Comparison of ENCODE assay signal across 8 cellular contexts in genomic region chr1:111215285-111215684, GRCh38. TPM values are rescaled to one million over a fixed set of nuclear protein-coding genes. Genes with fewer than 3 reads are reported as not detected.
DNase-seq lines count a peak whose midpoint lies in the region; ATAC-seq and TF ChIP-seq lines count a peak whose summit lies in the region.
"Not testable (repeated sequence)": the region's sequence is repeated elsewhere in the genome, so short reads cannot be mapped to it uniquely, and the experiment has no call there.
"Had no signal": no experiment of that assay in that cellular context is flagged by ENCODE, and none has a peak within 500 bp of the region (broad histone marks: within the 10 kb centered on the region; RNA-seq: fewer than 3 reads in every experiment).

No MANE protein-coding gene starts in this region.

- H3K36me3 ChIP-seq in OCI-LY1 (ENCODE audit: insufficient read depth, low read length); effector memory CD4-positive, alpha-beta T cell (ENCODE audit: control insufficient read depth, insufficient read depth, low read length): not testable (repeated sequence)

- H3K9me3 Mint-ChIP-seq in activated CD4-positive, alpha-beta T cell treated with anti-CD3 and anti-CD28 coated beads, Interleukin-2, amount 10 ng/mL, durations not matched to agents 7 days and 5 days; stimulated activated naive B cell treated with anti-CD40 and anti-IgM and Interleukin-4, amounts not matched to agents 10 μg/mL and 1 μg/mL and 100 μg/mL, for 72 hours: not testable (repeated sequence)
- H3K9me3 Mint-ChIP-seq in activated naive CD4-positive, alpha-beta T cell treated with anti-CD3 and anti-CD28 coated beads, Interleukin-2, amount 50 U/mL, for 24 hours: peaks cover 17% of the 10 kb centered on the region
- H3K9me3 Mint-ChIP-seq in naive thymus-derived CD8-positive, alpha-beta T cell: peaks cover 0 to 10% (median 0%) of the 10 kb centered on the region in 9 donors

- H3K27me3 Mint-ChIP-seq in activated CD4-positive, alpha-beta T cell treated with anti-CD3 and anti-CD28 coated beads, Interleukin-2, amount 10 ng/mL, durations not matched to agents 7 days and 5 days; activated naive CD4-positive, alpha-beta T cell treated with anti-CD3 and anti-CD28 coated beads, Interleukin-2, amount 50 U/mL, for 24 hours; naive thymus-derived CD8-positive, alpha-beta T cell; stimulated activated naive B cell treated with anti-CD40 and anti-IgM and Interleukin-4, amounts not matched to agents 10 μg/mL and 1 μg/mL and 100 μg/mL, for 72 hours: not testable (repeated sequence)

- H3K4me3 ChIP-seq in GM12864 (ENCODE audit: low read depth, low read length): peak overlapping the region; percentile 17; the same call in 1 of the 2 replicates
- peak overlapping the region; percentile 46 for H3K4me3 ChIP-seq in OCI-LY1 (ENCODE audit: low read depth, low read length, poor library complexity, severe bottlenecking)
- peak overlapping the region; percentile 6 for H3K4me3 ChIP-seq in effector memory CD4-positive, alpha-beta T cell (ENCODE audit: insufficient read depth, low read depth, low read length, poor library complexity, severe bottlenecking)

- H3F3A ChIP-seq in OCI-LY1 (ENCODE audit: insufficient read depth, low read length): peaks cover 30% of the 10 kb centered on the region

- peak overlapping the region; percentile 87 for H3K9ac ChIP-seq in OCI-LY1 (ENCODE audit: low read length)

- H3K4me2 ChIP-seq in OCI-LY1 (ENCODE audit: low read length): peak overlapping the region; percentile 70

- not testable (repeated sequence) for ATAC-seq in naive thymus-derived CD8-positive, alpha-beta T cell; stimulated activated naive B cell treated with anti-CD40 and anti-IgM and Interleukin-4, amounts not matched to agents 10 μg/mL and 1 μg/mL and 100 μg/mL, for 72 hours (replicated peaks)

- peak overlapping the region; percentile 100 for H3K27ac ChIP-seq in OCI-LY1 (ENCODE audit: low read depth, low read length, poor library complexity, severe bottlenecking)
- peak overlapping the region; percentile 72 for H3K27ac ChIP-seq in effector memory CD4-positive, alpha-beta T cell (ENCODE audit: insufficient read depth, low read length, poor library complexity, severe bottlenecking)

- CTCF ChIA-PET in activated CD4-positive, alpha-beta T cell treated with anti-CD3 and anti-CD28 coated beads, Interleukin-2, amount 10 ng/mL, durations not matched to agents 7 days and 5 days (lab: Charles Lee): interaction anchor here (0.6 to 3.3 kb wide), 9 partner anchors 8 to 1366 kb away, joined by 3 to 24 read pairs (median 5); partner anchors contain the start of gene DENND2D

- not testable (repeated sequence) for H3K79me2 ChIP-seq in OCI-LY1 (ENCODE audit: insufficient read depth, low read length)

- peak overlapping the region; percentile 60 for H3K4me3 Mint-ChIP-seq in activated CD4-positive, alpha-beta T cell treated with anti-CD3 and anti-CD28 coated beads, Interleukin-2, amount 10 ng/mL, durations not matched to agents 7 days and 5 days
- H3K4me3 Mint-ChIP-seq in activated naive CD4-positive, alpha-beta T cell treated with anti-CD3 and anti-CD28 coated beads, Interleukin-2, amount 50 U/mL, for 24 hours: peak overlapping the region; percentile 76
- peak overlapping the region; percentile 44 to 95 (median 78) for H3K4me3 Mint-ChIP-seq in naive thymus-derived CD8-positive, alpha-beta T cell
- H3K4me3 Mint-ChIP-seq in stimulated activated naive B cell treated with anti-CD40 and anti-IgM and Interleukin-4, amounts not matched to agents 10 μg/mL and 1 μg/mL and 100 μg/mL, for 72 hours: peak overlapping the region; percentile 51 to 69

- peaks cover 88% of the 10 kb centered on the region for H3K4me1 Mint-ChIP-seq in activated CD4-positive, alpha-beta T cell treated with anti-CD3 and anti-CD28 coated beads, Interleukin-2, amount 10 ng/mL, durations not matched to agents 7 days and 5 days
- peaks cover 94% of the 10 kb centered on the region for H3K4me1 Mint-ChIP-seq in activated naive CD4-positive, alpha-beta T cell treated with anti-CD3 and anti-CD28 coated beads, Interleukin-2, amount 50 U/mL, for 24 hours
- peaks cover 57 to 96% (median 89%) of the 10 kb centered on the region in 4 donors for H3K4me1 Mint-ChIP-seq in naive thymus-derived CD8-positive, alpha-beta T cell
- peaks cover 65 to 86% of the 10 kb centered on the region in 2 donors for H3K4me1 Mint-ChIP-seq in stimulated activated naive B cell treated with anti-CD40 and anti-IgM and Interleukin-4, amounts not matched to agents 10 μg/mL and 1 μg/mL and 100 μg/mL, for 72 hours

- H3K9me2 ChIP-seq in OCI-LY1 (ENCODE audit: low read depth, low read length): not testable (repeated sequence)

- not testable (repeated sequence) for H3K27me3 ChIP-seq in OCI-LY1 (ENCODE audit: insufficient read depth, low read length); effector memory CD4-positive, alpha-beta T cell (replicated peaks; ENCODE audit: control insufficient read depth, insufficient read depth, low read length, poor library complexity, severe bottlenecking)

- H3K27ac Mint-ChIP-seq in activated CD4-positive, alpha-beta T cell treated with anti-CD3 and anti-CD28 coated beads, Interleukin-2, amount 10 ng/mL, durations not matched to agents 7 days and 5 days: peak overlapping the region; percentile 93
- H3K27ac Mint-ChIP-seq in activated naive CD4-positive, alpha-beta T cell treated with anti-CD3 and anti-CD28 coated beads, Interleukin-2, amount 50 U/mL, for 24 hours: peak overlapping the region; percentile 97
- peak overlapping the region; percentile 87 to 99 (median 96) for H3K27ac Mint-ChIP-seq in naive thymus-derived CD8-positive, alpha-beta T cell
- H3K27ac Mint-ChIP-seq in stimulated activated naive B cell treated with anti-CD40 and anti-IgM and Interleukin-4, amounts not matched to agents 10 μg/mL and 1 μg/mL and 100 μg/mL, for 72 hours: peak overlapping the region; percentile 94

- H3K36me3 Mint-ChIP-seq in activated CD4-positive, alpha-beta T cell treated with anti-CD3 and anti-CD28 coated beads, Interleukin-2, amount 10 ng/mL, durations not matched to agents 7 days and 5 days (ENCODE audit: low read depth): peaks cover 25% of the 10 kb centered on the region
- not testable (repeated sequence) for H3K36me3 Mint-ChIP-seq in activated naive CD4-positive, alpha-beta T cell treated with anti-CD3 and anti-CD28 coated beads, Interleukin-2, amount 50 U/mL, for 24 hours; naive thymus-derived CD8-positive, alpha-beta T cell; stimulated activated naive B cell treated with anti-CD40 and anti-IgM and Interleukin-4, amounts not matched to agents 10 μg/mL and 1 μg/mL and 100 μg/mL, for 72 hours

- H2AFZ ChIP-seq in OCI-LY1 (ENCODE audit: low read length): not testable (repeated sequence)

- TF ChIP-seq CTCF in GM12864 (IDR thresholded peaks at IDR 0.05; ENCODE audit: low read depth, low read length, missing control alignments); OCI-LY1 (IDR thresholded peaks at IDR 0.05; ENCODE audit: low read length): not testable (repeated sequence)

- DNase-seq in GM12864 (ENCODE audit: low read depth); activated CD4-positive, alpha-beta T cell treated with anti-CD3 and anti-CD28 coated beads, Interleukin-2, amount 10 ng/mL, durations not matched to agents 7 days and 5 days; effector memory CD4-positive, alpha-beta T cell; naive thymus-derived CD8-positive, alpha-beta T cell; stimulated activated naive B cell treated with anti-CD40 and anti-IgM and Interleukin-4, amounts not matched to agents 10 μg/mL and 1 μg/mL and 100 μg/mL, for 72 hours: not testable (repeated sequence)

- not testable (repeated sequence) for H3K9me3 ChIP-seq in OCI-LY1 (ENCODE audit: low read length); effector memory CD4-positive, alpha-beta T cell (ENCODE audit: control insufficient read depth, low read length)

- POLR2A ChIA-PET in activated CD4-positive, alpha-beta T cell treated with anti-CD3 and anti-CD28 coated beads, Interleukin-2, amount 10 ng/mL, durations not matched to agents 7 days and 5 days (lab: Charles Lee): interaction anchor here (1.2 to 2.6 kb wide), 3 partner anchors 13 to 23 kb away, joined by 3 to 32 read pairs (median 5); partner anchors contain the start of gene DENND2D
- POLR2A ChIA-PET in naive thymus-derived CD8-positive, alpha-beta T cell (lab: Charles Lee): interaction anchor here (0.6 to 23.4 kb wide), 13 partner anchors 7 to 343 kb away, joined by 3 to 1200 read pairs (median 7); partner anchors contain the start of genes CEPT1, CHI3L2, DENND2D and DRAM2

- peaks cover 84% of the 10 kb centered on the region for H3K4me1 ChIP-seq in OCI-LY1 (ENCODE audit: insufficient read depth, low read length, severe bottlenecking)
- H3K4me1 ChIP-seq in effector memory CD4-positive, alpha-beta T cell (ENCODE audit: control insufficient read depth, insufficient read depth, low read length, poor library complexity, severe bottlenecking): peaks cover 57% of the 10 kb centered on the region

- H4K20me1 ChIP-seq in OCI-LY1 (ENCODE audit: insufficient read depth, low read length): not testable (repeated sequence)

RNA-seq across cellular contexts. Expression of gene CHI3L2, which starts 12.2 kb away (rescaled TPM):
- 10 to 100 TPM; 48.2 to 56.0 TPM for total RNA-seq in activated CD4-positive, alpha-beta T cell treated with anti-CD3 and anti-CD28 coated beads, Interleukin-2, amount 10 ng/mL, durations not matched to agents 7 days and 5 days
- 1 to 10 TPM; 5.7 to 6.5 TPM for total RNA-seq in naive thymus-derived CD8-positive, alpha-beta T cell
- 10 to 100 TPM; 45.4 to 69.0 (median 48.6) TPM for polyA plus RNA-seq in naive thymus-derived CD8-positive, alpha-beta T cell

RNA-seq across cellular contexts. Expression of gene DENND2D, which starts 14.8 kb away (rescaled TPM):
- 100 to 1,000 TPM; 329 to 349 TPM for total RNA-seq in activated CD4-positive, alpha-beta T cell treated with anti-CD3 and anti-CD28 coated beads, Interleukin-2, amount 10 ng/mL, durations not matched to agents 7 days and 5 days
- 100 to 1,000 TPM; 274 to 289 TPM for total RNA-seq in naive thymus-derived CD8-positive, alpha-beta T cell
- polyA plus RNA-seq in naive thymus-derived CD8-positive, alpha-beta T cell: 100 to 1,000 TPM; 161 to 395 (median 225) TPM
- total RNA-seq: RPMI7951 had no signal

Comparison
In these comparisons a context has a peak if more than half of its experiments do, and no peak if none do; other contexts are left out.
1. RNA of gene CHI3L2, which starts 12.2 kb away (total RNA-seq): 48.2 to 56.0 TPM in activated CD4-positive, alpha-beta T cell treated with anti-CD3 and anti-CD28 coated beads, Interleukin-2, amount 10 ng/mL, durations not matched to agents 7 days and 5 days; 5.7 to 6.5 TPM in naive thymus-derived CD8-positive, alpha-beta T cell; every median in the first group is over 4 times any median in the second.
2. Peak in every context shown above with its lines, with median percentiles within 50 percentile points of each other: H3K4me3 ChIP-seq, H3K27ac Mint-ChIP-seq and H3K4me3 Mint-ChIP-seq.